27 cellular contexts compared by ENCODE assay signal in the genomic region with DNA sequence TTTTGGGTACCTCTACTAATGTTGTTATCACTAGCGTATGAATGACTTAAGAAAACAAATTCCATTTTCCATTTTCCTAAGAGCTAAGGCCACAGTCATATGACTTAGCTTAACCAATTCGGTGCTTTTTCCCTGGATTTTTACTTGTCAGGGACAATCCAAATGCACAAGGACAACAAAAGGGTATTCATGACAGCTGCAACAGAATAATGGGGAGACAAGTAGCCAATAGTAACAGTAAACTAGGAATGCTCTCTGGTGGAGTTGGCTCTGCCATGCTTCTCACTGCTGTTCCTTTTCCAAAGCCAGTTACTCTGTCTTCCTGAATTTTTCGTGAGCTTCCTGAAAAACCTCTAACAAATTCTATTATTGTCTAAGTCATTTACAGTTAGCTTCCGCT. TPM values are rescaled to one million over a fixed set of nuclear protein-coding genes. Genes with fewer than 3 reads are reported as not detected.
"Had no signal": no experiment of that assay in that cellular context is flagged by ENCODE, and none has a peak within 500 bp of the region (broad histone marks: within the 10 kb centered on the region; RNA-seq: fewer than 3 reads in every experiment).

No MANE protein-coding gene starts in this region.

- H3K4me2 ChIP-seq: smooth muscle cell had no signal

- ATAC-seq: effector memory CD8-positive, alpha-beta T cell; left cardiac atrium; left lung; naive thymus-derived CD8-positive, alpha-beta T cell; pancreas; sciatic nerve; stimulated activated effector memory CD8-positive, alpha-beta T cell treated with anti-CD3 and anti-CD28 coated beads, Interleukin-12 subunit alpha, Interleukin-12 subunit beta, amount 100 ng/mL, for 72 hours had no signal

- H3K4me1 ChIP-seq: esophagus squamous epithelium, left lung, pancreas, stomach, thyroid gland, vagina had no signal

- H3K4me1 Mint-ChIP-seq: naive thymus-derived CD8-positive, alpha-beta T cell; nephron progenitor cell; stimulated activated effector memory CD8-positive, alpha-beta T cell treated with anti-CD3 and anti-CD28 coated beads, Interleukin-12 subunit alpha, Interleukin-12 subunit beta, amount 100 ng/mL, for 72 hours had no signal

- H3K27ac Mint-ChIP-seq: effector memory CD8-positive, alpha-beta T cell; naive thymus-derived CD8-positive, alpha-beta T cell; nephron progenitor cell; progenitor cell of endocrine pancreas; stimulated activated effector memory CD8-positive, alpha-beta T cell treated with anti-CD3 and anti-CD28 coated beads, Interleukin-12 subunit alpha, Interleukin-12 subunit beta, amount 100 ng/mL, for 72 hours had no signal

- H3K36me3 Mint-ChIP-seq: naive thymus-derived CD8-positive, alpha-beta T cell; stimulated activated effector memory CD8-positive, alpha-beta T cell treated with anti-CD3 and anti-CD28 coated beads, Interleukin-12 subunit alpha, Interleukin-12 subunit beta, amount 100 ng/mL, for 72 hours had no signal

- H3K36me3 ChIP-seq: esophagus squamous epithelium, left lung, neutrophil, pancreas, stomach, thyroid gland, vagina had no signal

- H3K4me3 Mint-ChIP-seq: effector memory CD8-positive, alpha-beta T cell; naive thymus-derived CD8-positive, alpha-beta T cell; nephron progenitor cell; stimulated activated effector memory CD8-positive, alpha-beta T cell treated with anti-CD3 and anti-CD28 coated beads, Interleukin-12 subunit alpha, Interleukin-12 subunit beta, amount 100 ng/mL, for 72 hours had no signal

- H3K9me3 ChIP-seq: esophagus squamous epithelium, neutrophil, pancreas, thyroid gland, vagina had no signal

- FAIRE-seq: endometrium, islet of Langerhans had no signal

- H3K27ac ChIP-seq: coronary artery, esophagus squamous epithelium, left lung, neutrophil, pancreas, stomach, thyroid gland, vagina had no signal

- H3K4me3 ChIP-seq: coronary artery, esophagus squamous epithelium, left lung, pancreas, smooth muscle cell, stomach, thyroid gland, vagina had no signal

- H3K27me3 Mint-ChIP-seq: effector memory CD8-positive, alpha-beta T cell; progenitor cell of endocrine pancreas had no signal

- H3K9me3 Mint-ChIP-seq: effector memory CD8-positive, alpha-beta T cell; nephron progenitor cell had no signal

- DNase-seq: dermis blood vessel endothelial cell; effector memory CD8-positive, alpha-beta T cell; erythroblast; esophagus squamous epithelium; left cardiac atrium; left lung; naive thymus-derived CD8-positive, alpha-beta T cell; nephron progenitor cell; pancreas; stimulated activated CD4-positive, alpha-beta T cell treated with anti-CD3 and anti-CD28 coated beads, Interleukin-12 subunit alpha, Interleukin-12 subunit beta, amount 100 ng/mL, for 4 hours; stimulated activated CD4-positive, alpha-beta T cell treated with anti-CD3 and anti-CD28 coated beads, Interleukin-1b, Interleukin-23, amount 100 ng/mL, for 48 hours; stimulated activated CD4-positive, alpha-beta T cell treated with anti-CD3 and anti-CD28 coated beads, Interleukin-4, amount 100 ng/mL, for 1 hour; stimulated activated naive CD4-positive, alpha-beta T cell treated with Interleukin-2 at 50 U/mL for 16 hours; stomach; thyroid gland; trophoblast cell had no signal

- H3K27me3 ChIP-seq: esophagus squamous epithelium, left lung, neutrophil, pancreas, stomach, thyroid gland, vagina had no signal

RNA-seq across cellular contexts. Expression of a gene that starts 52.9 kb away (rescaled TPM):
- total RNA-seq: chondrocyte, glomerular endothelial cell, vagina had no signal
- polyA plus RNA-seq: smooth muscle cell had no signal
